16 cellular contexts compared by ENCODE assay signal in the genomic region with DNA sequence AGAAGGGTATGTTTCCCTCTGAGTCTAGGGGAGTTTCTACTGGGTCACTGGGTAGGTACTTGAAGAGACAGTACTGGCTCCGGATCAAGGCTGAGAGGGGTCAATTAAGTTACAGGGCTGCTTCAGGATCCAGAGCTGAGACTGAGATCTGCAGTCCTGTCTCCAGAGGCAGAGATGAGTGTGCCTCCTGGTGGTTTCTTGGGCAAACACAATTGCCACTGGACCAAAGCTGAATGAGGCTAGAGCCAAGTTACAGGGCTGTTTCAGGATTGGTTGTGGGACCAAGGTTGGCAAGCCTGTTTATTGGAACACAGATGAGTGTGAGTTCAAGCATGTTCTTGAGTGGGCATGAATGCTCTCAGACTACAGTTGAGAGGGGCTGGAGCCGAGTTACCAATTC.
A peak's percentile ranks its signal among the peaks of the same experiment; 100 is the strongest.
DNase-seq lines count a peak whose midpoint lies in the region; ATAC-seq and TF ChIP-seq lines count a peak whose summit lies in the region.
"Had no signal": no experiment of that assay in that cellular context is flagged by ENCODE, and none has a peak within 500 bp of the region (broad histone marks: within the 10 kb centered on the region; RNA-seq: fewer than 3 reads in every experiment).

No MANE protein-coding gene starts in this region.

- intact Hi-C loops in mucosa of descending colon (cut with DNase I, micrococcal nuclease) = no loop called here
- intact Hi-C loops in upper lobe of right lung (cut with DNase I) = no loop called here

- ATAC-seq in mucosa of descending colon (no peak), HG02610 (IDR thresholded peaks at IDR 0.05; ENCODE audit: unreplicated experiment) (no peak), upper lobe of right lung (no peak)
- ATAC-seq: activated CD4-positive, alpha-beta T cell treated with anti-CD3 and anti-CD28 coated beads for 36 hours; stimulated activated memory B cell treated with anti-CD40 and anti-IgM and Interleukin-4, amounts not matched to agents 10 μg/mL and 1 μg/mL and 100 μg/mL, for 72 hours had no signal

- no peaks in the 10 kb centered on the region for H3K79me2 ChIP-seq in GM23248 (ENCODE audit: insufficient read depth)

- no peak overlapping the region for H3K9ac ChIP-seq in GM23248

- DNase-seq in AG10803 (ENCODE audit: low read depth) (peak; percentile 2), GM23248 (peak; percentile 4), WERI-Rb-1 (no peak), iPS DF 4.7 (ENCODE audit: extremely low read depth, low spot score) (peak; percentile 36), mucosa of descending colon (no peak), NCI-H2029 treated with DMSO at 0.1 percent for 48 hours (lab: John Stamatoyannopoulos, UW) (no peak), upper lobe of right lung (no peak)
- DNase-seq: activated CD4-positive, alpha-beta T cell treated with anti-CD3 and anti-CD28 coated beads for 36 hours; activated CD8-positive, alpha-beta memory T cell treated with anti-CD3 and anti-CD28 coated beads, Interleukin-2, amount 50 U/mL, for 4 hours; GOT3; MM.1S; posterior cingulate gyrus; Right ventricle myocardium superior; spleen had no signal

- no peaks in the 10 kb centered on the region for H3K9me2 ChIP-seq in GM23248 (ENCODE audit: insufficient read depth)

- H2AFZ ChIP-seq in GM23248 = no peak overlapping the region

- H3K4me1 ChIP-seq in GM23248 (ENCODE audit: insufficient read depth) (no peaks in the 10 kb centered on the region), mucosa of descending colon (ENCODE audit: low read depth) (no peaks in the 10 kb centered on the region), upper lobe of right lung (no peaks in the 10 kb centered on the region)
- H3K4me1 ChIP-seq: spleen had no signal

- 0 to 8% methylated on average over 2 of the region's 2 CpGs for WGBS in GM23248 (ENCODE audit: low coverage in 1 of 2, low lambda C conversion rate in 2 of 2, missing lambda C conversion rate in 2 of 2), 2 experiments

- no peaks in the 10 kb centered on the region for H3K27me3 ChIP-seq in GM23248 (replicated peaks; ENCODE audit: insufficient read depth)
- no peaks in the 10 kb centered on the region for H3K27me3 ChIP-seq in WERI-Rb-1 (ENCODE audit: insufficient read depth, low read depth, severe bottlenecking)
- no peaks in the 10 kb centered on the region for H3K27me3 ChIP-seq in upper lobe of right lung
- H3K27me3 ChIP-seq: spleen had no signal

- H3K9me3 ChIP-seq in GM23248 (ENCODE audit: low read depth) (no peaks in the 10 kb centered on the region), WERI-Rb-1 (ENCODE audit: severe bottlenecking) (no peaks in the 10 kb centered on the region), mucosa of descending colon (peaks cover 38% of the 10 kb centered on the region), upper lobe of right lung (no peaks in the 10 kb centered on the region)

- peak; percentile 34 for TF ChIP-seq CTCF in AG10803 (conservative IDR thresholded peaks at IDR 0.05; ENCODE audit: low read length)
- 0 out of 2 replicates have a peak, but pooled peaks have one; percentile 16 for TF ChIP-seq CTCF in WERI-Rb-1 (IDR thresholded peaks at IDR 0.05; ENCODE audit: low read depth, low read length)
- no peak for TF ChIP-seq CTCF in mucosa of descending colon (IDR thresholded peaks at IDR 0.05)
- no peak for TF ChIP-seq CTCF in upper lobe of right lung (IDR thresholded peaks at IDR 0.05)

- no peak overlapping the region for H3K4me2 ChIP-seq in GM23248 (ENCODE audit: unreplicated experiment)

- H3F3A ChIP-seq in GM23248 (ENCODE audit: insufficient read depth) = no peaks in the 10 kb centered on the region

- H3K36me3 ChIP-seq in GM23248 (ENCODE audit: low read depth) (no peaks in the 10 kb centered on the region), WERI-Rb-1 (no peaks in the 10 kb centered on the region), mucosa of descending colon (ENCODE audit: low read depth) (no peaks in the 10 kb centered on the region), upper lobe of right lung (no peaks in the 10 kb centered on the region)
- H3K36me3 ChIP-seq: spleen had no signal

- in situ Hi-C loops in GM23248 (cut with MboI) = no loop called here

- no peak overlapping the region for H3K27ac ChIP-seq in GM23248
- H3K27ac ChIP-seq in WERI-Rb-1 = no peak overlapping the region
- no peak overlapping the region for H3K27ac ChIP-seq in upper lobe of right lung
- H3K27ac ChIP-seq: spleen had no signal

- H4K20me1 ChIP-seq in GM23248 (ENCODE audit: insufficient read depth) = no peaks in the 10 kb centered on the region

- H3K4me3 ChIP-seq in AG10803 (ENCODE audit: low read length) (no peak overlapping the region), GM23248 (no peak overlapping the region), WERI-Rb-1 (ENCODE audit: low read depth, low read length) (no peak overlapping the region), mucosa of descending colon (no peak overlapping the region), upper lobe of right lung (no peak overlapping the region)
- H3K4me3 ChIP-seq: spleen had no signal

Comparison
In these comparisons a context has a peak if more than half of its experiments do, and no peak if none do; other contexts are left out.
1. DNase-seq: peak in AG10803 (single experiment), GM23248 (single experiment) and iPS DF 4.7 (single experiment); none in WERI-Rb-1 (single experiment), mucosa of descending colon (0 of 3), NCI-H2029 treated with DMSO at 0.1 percent for 48 hours (single experiment) and upper lobe of right lung (single experiment).
2. CTCF ChIP-seq: peak in AG10803 (single experiment) and WERI-Rb-1 (single experiment); none in mucosa of descending colon (single experiment) and upper lobe of right lung (single experiment).